ENCODE assay signal across 8 cellular contexts in the genomic region with DNA sequence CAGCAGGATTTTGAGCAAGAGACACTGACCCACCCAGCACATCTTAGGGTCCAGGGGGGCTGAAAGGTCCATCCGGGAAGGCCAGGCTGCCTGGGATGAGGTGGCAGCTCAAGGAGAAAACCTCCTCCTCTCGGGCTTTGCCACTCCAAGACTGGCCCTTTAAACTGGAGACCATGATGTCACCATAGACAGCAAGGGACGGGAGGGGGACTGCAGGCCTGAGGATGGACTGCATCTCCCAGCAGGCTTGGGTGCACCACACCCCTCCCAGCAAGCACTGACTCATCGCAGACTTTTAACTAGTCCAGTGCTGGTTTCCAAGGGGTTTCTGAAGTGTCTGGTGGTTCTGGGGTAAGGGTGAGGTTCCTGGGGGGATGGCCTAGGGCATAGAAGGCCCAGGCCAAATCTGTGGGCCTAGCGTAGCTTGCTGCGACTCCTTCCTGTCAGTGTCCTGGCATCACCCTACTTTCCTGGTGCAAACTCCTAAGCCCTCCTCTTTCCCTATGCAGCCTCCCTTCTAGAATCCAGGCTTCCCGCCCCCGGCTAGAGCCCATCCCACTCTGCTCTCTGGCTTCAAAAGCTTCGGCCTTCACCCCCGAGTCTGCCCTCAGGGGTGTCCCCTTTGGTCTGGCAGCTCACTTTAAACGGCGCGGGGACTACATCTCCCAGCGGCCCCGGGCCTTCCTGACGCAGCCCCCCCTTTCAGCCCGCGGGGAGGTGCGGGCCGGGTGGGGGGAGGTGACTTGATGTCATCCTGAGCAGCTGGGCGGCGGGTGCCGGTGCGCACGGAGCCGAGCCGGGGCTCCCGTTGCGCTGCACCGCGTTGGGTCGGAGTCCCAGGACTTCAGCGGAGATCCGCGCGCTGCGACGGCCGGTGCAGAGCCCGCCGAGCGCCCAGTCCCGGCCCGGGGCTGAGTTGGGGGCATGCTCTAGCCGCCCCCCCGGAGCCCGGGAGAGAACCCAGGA.
DNase-seq lines count a peak whose midpoint lies in the region; ATAC-seq lines count a peak whose summit lies in the region.

A gene (plus strand): TSS at position 746 of the 966 bp plus-strand sequence. CDS start 1,046 bp downstream, outside the sequence.

- H3K27ac ChIP-seq in BLaER1 = peak within 1 kb of the TSS; percentile 78

- peak within 1 kb of the TSS; percentile 94 for H3K4me2 ChIP-seq in BLaER1

- peaks cover 22% of the 10 kb centered on the region; the same call in 1 of the 2 replicates for H3K36me3 ChIP-seq in BLaER1

- peaks cover 64% of the 10 kb centered on the region for H3K4me1 ChIP-seq in BLaER1

- H3K9me3 ChIP-seq in BLaER1 = no peaks in the 10 kb centered on the region

- peak within 1 kb of the TSS; percentile 82 for H3K9ac ChIP-seq in BLaER1

- peaks cover 45% of the 10 kb centered on the region for H3K36me3 Mint-ChIP-seq in dendritic cell treated with granulocyte-macrophage colony-stimulating factor and Interleukin-4, amounts not matched to agents 40 ng/mL and 50 ng/mL, for 4 days (ENCODE audit: low read depth)

- peak within 1 kb of the TSS; percentile 98 for H3K27ac Mint-ChIP-seq in dendritic cell treated with granulocyte-macrophage colony-stimulating factor and Interleukin-4, amounts not matched to agents 40 ng/mL and 50 ng/mL, for 4 days

- peak within 1 kb of the TSS; percentile 82 for H3K4me3 ChIP-seq in BLaER1

- peaks cover 9% of the 10 kb centered on the region for H3K27me3 Mint-ChIP-seq in dendritic cell treated with granulocyte-macrophage colony-stimulating factor and Interleukin-4, amounts not matched to agents 40 ng/mL and 50 ng/mL, for 4 days

- H3K9me3 Mint-ChIP-seq in dendritic cell treated with granulocyte-macrophage colony-stimulating factor and Interleukin-4, amounts not matched to agents 40 ng/mL and 50 ng/mL, for 4 days = no peaks in the 10 kb centered on the region

- ATAC-seq in GM19395 (IDR thresholded peaks at IDR 0.05; ENCODE audit: unreplicated experiment) = peak; percentile 85
- peak; percentile 70 for ATAC-seq in HG03565 (IDR thresholded peaks at IDR 0.05; ENCODE audit: unreplicated experiment)

- intact Hi-C loops in dendritic cell treated with granulocyte-macrophage colony-stimulating factor and Interleukin-4, amounts not matched to agents 40 ng/mL and 50 ng/mL, for 4 days (cut with micrococcal nuclease) = loop anchor here (2.0 kb wide), 2 partner anchors 77 to 103 kb away; a partner anchor contains a TSS

- H4K20me1 ChIP-seq in BLaER1 = no peaks in the 10 kb centered on the region

- H3K27me3 ChIP-seq in BLaER1 = peaks cover 6% of the 10 kb centered on the region; the same call in 1 of the 2 replicates

- peak; percentile 66 for DNase-seq in NCI-H748 treated with DMSO at 0.1 percent for 48 hours (lab: John Stamatoyannopoulos, UW)
- peak; percentile 73 to 87 for DNase-seq in activated CD4-positive, alpha-beta T cell treated with anti-CD3 and anti-CD28 coated beads, Interleukin-2, amount 50 U/mL, for 24 hours (ENCODE audit: low read depth in 1 of 2, low spot score in 1 of 2)
- peak; percentile 97 for DNase-seq in left kidney (ENCODE audit: low read depth, low spot score)
- DNase-seq in stimulated activated CD4-positive, alpha-beta T cell treated with anti-CD3 and anti-CD28 coated beads, Interleukin-1b, Interleukin-23, amount 100 ng/mL, for 48 hours = peak; percentile 87

- peaks cover 20% of the 10 kb centered on the region for H3K4me1 Mint-ChIP-seq in dendritic cell treated with granulocyte-macrophage colony-stimulating factor and Interleukin-4, amounts not matched to agents 40 ng/mL and 50 ng/mL, for 4 days (ENCODE audit: low read depth)

- H3K4me3 Mint-ChIP-seq in dendritic cell treated with granulocyte-macrophage colony-stimulating factor and Interleukin-4, amounts not matched to agents 40 ng/mL and 50 ng/mL, for 4 days = peak within 1 kb of the TSS; percentile 99

Comparison
In these comparisons a context has a peak if more than half of its experiments do, and no peak if none do; other contexts are left out.
1. Peak in every context shown above with its lines: DNase-seq, ATAC-seq, H3K4me3 ChIP-seq and H3K27ac ChIP-seq.